In genomic region chr19:14080887-14081796, GRCh38 we compare ENCODE assay signal across 1 cellular context.
TF ChIP-seq lines count a peak whose summit lies in the region.

No MANE protein-coding gene starts in this region.

TF ChIP-seq in HepG2, 621 proteins besides CTCF, POLR2A, EP300 and RAD21 (continued from another document and continues in another):
- TF ChIP-seq SIN3A (IDR thresholded peaks at IDR 0.05; ENCODE audit: borderline replicate concordance, low read depth, low read length): peak; percentile 74; the same call in 1 of the 2 replicates
- TF ChIP-seq ZBTB25 (CRISPR knock-in tag; IDR thresholded peaks at IDR 0.05): peak; percentile 96
- TF ChIP-seq ELF3 (CRISPR knock-in tag; IDR thresholded peaks at IDR 0.05): peak; percentile 18; the same call in 1 of the 2 replicates
- no peak for TF ChIP-seq ZNF431 (CRISPR knock-in tag; IDR thresholded peaks at IDR 0.05; ENCODE audit: borderline replicate concordance, low read depth)
- TF ChIP-seq ETV6 (CRISPR knock-in tag; conservative IDR thresholded peaks at IDR 0.05): no peak
- no peak for TF ChIP-seq PRDM15 (CRISPR knock-in tag; IDR thresholded peaks at IDR 0.05)
- TF ChIP-seq IRF2 (CRISPR knock-in tag; IDR thresholded peaks at IDR 0.05): peak; percentile 90
- no peak for TF ChIP-seq RNF2 (conservative IDR thresholded peaks at IDR 0.05; ENCODE audit: low read depth)
- TF ChIP-seq HMG20A (CRISPR knock-in tag; IDR thresholded peaks at IDR 0.05; ENCODE audit: borderline replicate concordance): no peak
- peak; percentile 88 for TF ChIP-seq SP2 (CRISPR knock-in tag; IDR thresholded peaks at IDR 0.05)
- no peak for TF ChIP-seq SMAD9 (CRISPR knock-in tag; IDR thresholded peaks at IDR 0.05)
- TF ChIP-seq TFE3 (CRISPR knock-in tag; IDR thresholded peaks at IDR 0.05): no peak
- TF ChIP-seq KMT2B (CRISPR knock-in tag; IDR thresholded peaks at IDR 0.05): peak; percentile 68
- TF ChIP-seq ZBTB3 (CRISPR knock-in tag; IDR thresholded peaks at IDR 0.05; ENCODE audit: borderline replicate concordance, low read depth): 0 out of 2 replicates have a peak, but pooled peaks have one; percentile 57
- no peak for TF ChIP-seq ZNF121 (CRISPR knock-in tag; IDR thresholded peaks at IDR 0.05)
- TF ChIP-seq TAF1 (CRISPR knock-in tag; IDR thresholded peaks at IDR 0.05): peak; percentile 86
- TF ChIP-seq NFAT5 (CRISPR knock-in tag; IDR thresholded peaks at IDR 0.05): peak; percentile 65; the same call in 1 of the 2 replicates
- peak; percentile 56; the same call in 1 of the 2 replicates for TF ChIP-seq FOXO1 (CRISPR knock-in tag; IDR thresholded peaks at IDR 0.05)
- TF ChIP-seq XRCC5 (optimal IDR thresholded peaks at IDR 0.05; ENCODE audit: low read length): no peak
- TF ChIP-seq HNF4A (CRISPR knock-in tag; IDR thresholded peaks at IDR 0.05): peak; percentile 63
- TF ChIP-seq ZBTB40 (IDR thresholded peaks at IDR 0.05): peak; percentile 77
- peak; percentile 77 for TF ChIP-seq ZBTB40 (CRISPR knock-in tag; IDR thresholded peaks at IDR 0.05)
- TF ChIP-seq HNRNPLL (IDR thresholded peaks at IDR 0.05; ENCODE audit: low read depth, low read length, poor library complexity, severe bottlenecking): peak; percentile 73
- no peak for TF ChIP-seq CC2D1A (CRISPR knock-in tag; IDR thresholded peaks at IDR 0.05)
- TF ChIP-seq FOXO4 (CRISPR knock-in tag; conservative IDR thresholded peaks at IDR 0.05): no peak
- TF ChIP-seq NKX3-1 (CRISPR knock-in tag; IDR thresholded peaks at IDR 0.05): no peak
- peak; percentile 46; the same call in 1 of the 2 replicates for TF ChIP-seq RXRA (CRISPR knock-in tag; IDR thresholded peaks at IDR 0.05)
- TF ChIP-seq ZSCAN9 (CRISPR knock-in tag; IDR thresholded peaks at IDR 0.05; ENCODE audit: borderline replicate concordance): peak; percentile 19; the same call in 1 of the 2 replicates
- TF ChIP-seq TFDP1 (CRISPR knock-in tag; IDR thresholded peaks at IDR 0.05; ENCODE audit: borderline replicate concordance): no peak
- TF ChIP-seq ESRRA (CRISPR knock-in tag; IDR thresholded peaks at IDR 0.05; ENCODE audit: low read depth): no peak
- TF ChIP-seq ZEB1 (IDR thresholded peaks at IDR 0.05; ENCODE audit: insufficient replicate concordance, low read depth): no peak
